8 cellular contexts compared by ENCODE assay signal in genomic region chr3:11721114-11721440, GRCh38.
A peak's percentile ranks its signal among the peaks of the same experiment; 100 is the strongest.
DNase-seq lines count a peak whose midpoint lies in the region; ATAC-seq and TF ChIP-seq lines count a peak whose summit lies in the region.

No MANE protein-coding gene starts in this region.

- H3K4me3 ChIP-seq in SJCRH30, result peak overlapping the region; percentile 86
- H3K4me3 ChIP-seq in fibroblast of lung (replicated peaks in 1 of 4; ENCODE audit: control extremely low read depth in 1 of 4, insufficient read depth in 1 of 4, low read depth in 3 of 4, low read length in 4 of 4), result peak overlapping the region in 2 of 4 experiments; percentile 61 to 73
- H3K4me3 ChIP-seq in sigmoid colon, result peak overlapping the region in 2 of 4 donors; percentile 77 to 83

- no peak overlapping the region for H2BK15ac ChIP-seq in H9 (ENCODE audit: low read depth, low read length)

- H3K23ac ChIP-seq in H9 (ENCODE audit: insufficient read length, low read depth, low read length), result no peak overlapping the region

- no peak overlapping the region for H4K5ac ChIP-seq in H9 (ENCODE audit: insufficient read length, low read depth, low read length)

- no peak for TF ChIP-seq CTCF in H9 (conservative IDR thresholded peaks at IDR 0.05)
- no peak for TF ChIP-seq CTCF in fibroblast of lung (conservative IDR thresholded peaks at IDR 0.05 in 1 of 2, IDR thresholded peaks at IDR 0.05 in 1 of 2; ENCODE audit: low read depth in 1 of 2, low read length in 2 of 2)
- no peak for TF ChIP-seq CTCF in sigmoid colon (IDR thresholded peaks at IDR 0.05)
- TF ChIP-seq CTCF in GM10266 (IDR thresholded peaks at IDR 0.05; ENCODE audit: control insufficient read depth, insufficient read depth, low read depth, missing control alignments), result no peak

- H3K79me2 ChIP-seq in H9 (ENCODE audit: insufficient read depth, low read length) (no peaks in the 10 kb centered on the region; the same call in 1 of the 2 replicates), fibroblast of lung (ENCODE audit: control insufficient read depth, insufficient read depth, low read length) (peaks cover 7% of the 10 kb centered on the region)

- H3K36me3 ChIP-seq in SJCRH30 (no peaks in the 10 kb centered on the region), fibroblast of lung (ENCODE audit: control insufficient read depth, insufficient read depth, low read length) (no peaks in the 10 kb centered on the region), sigmoid colon (no peaks in the 10 kb centered on the region)

- no peak overlapping the region for H2BK12ac ChIP-seq in H9 (ENCODE audit: insufficient read length, low read depth, low read length)

- peak overlapping the region; percentile 77 to 90 for H3K4me3 Mint-ChIP-seq in H9

- H4K91ac ChIP-seq in H9 (ENCODE audit: insufficient read length, low read depth, low read length), result no peak overlapping the region

- ATAC-seq in GM21447 (IDR thresholded peaks at IDR 0.05; ENCODE audit: unreplicated experiment), result no peak

- H2AK5ac ChIP-seq in H9 (ENCODE audit: insufficient read length, low read length), result no peak overlapping the region

- peak overlapping the region in 1 of 3 experiments; percentile 25; a peak in 1 of 7 replicates for H3K27ac Mint-ChIP-seq in H9

- H3K9me3 ChIP-seq in H9 (ENCODE audit: control insufficient read depth, low read depth, low read length), result no peaks in the 10 kb centered on the region
- no peaks in the 10 kb centered on the region for H3K9me3 ChIP-seq in SJCRH30 (replicated peaks)
- H3K9me3 ChIP-seq in fibroblast of lung (ENCODE audit: control insufficient read depth, insufficient read depth, low read depth, low read length), result no peaks in the 10 kb centered on the region
- H3K9me3 ChIP-seq in sigmoid colon, result no peaks in the 10 kb centered on the region

- H3K4me2 ChIP-seq in H9 (ENCODE audit: insufficient read depth, insufficient read length, low read length) (peak overlapping the region; percentile 84), fibroblast of lung (ENCODE audit: extremely low read depth, insufficient read depth, low read length) (peak overlapping the region; percentile 89)

- no peak overlapping the region for H3K18ac ChIP-seq in H9 (ENCODE audit: insufficient read length, low read depth, low read length)

- H3K23me2 ChIP-seq in H9 (ENCODE audit: insufficient read length, low read depth, low read length, poor library complexity, severe bottlenecking), result peaks cover 5% of the 10 kb centered on the region

- intact Hi-C loops in sigmoid colon (cut with DNase I), result loop anchor here (10.0 kb wide), 1 partner anchor 84 kb away; no protein-coding TSS in a partner anchor

- no peak overlapping the region for H3K14ac ChIP-seq in H9 (ENCODE audit: insufficient read depth, low read length)

- no peaks in the 10 kb centered on the region for H3K27me3 ChIP-seq in H9 (ENCODE audit: insufficient read depth, low read length)
- peaks cover 4% of the 10 kb centered on the region; the same call in 1 of the 2 replicates for H3K27me3 ChIP-seq in SJCRH30
- H3K27me3 ChIP-seq in fibroblast of lung (ENCODE audit: control insufficient read depth, insufficient read depth, low read length), result no peaks in the 10 kb centered on the region
- H3K27me3 ChIP-seq in sigmoid colon, result no peaks in the 10 kb centered on the region

- H3K27ac ChIP-seq in H9 (ENCODE audit: insufficient read length, low read depth, low read length) (no peak overlapping the region), SJCRH30 (no peak overlapping the region), fibroblast of lung (ENCODE audit: insufficient read depth, low read length) (no peak overlapping the region), sigmoid colon (peak overlapping the region; percentile 91 to 94 (median 94))

- H3K27me3 Mint-ChIP-seq in H9 (ENCODE audit: low read depth), result peaks cover 33% of the 10 kb centered on the region

- H2BK20ac ChIP-seq in H9 (ENCODE audit: low read depth, low read length, poor library complexity, severe bottlenecking), result no peak overlapping the region

- H3K4me1 ChIP-seq in H9 (ENCODE audit: insufficient read depth, low read length) (no peaks in the 10 kb centered on the region; the same call in 1 of the 2 replicates), SJCRH30 (peaks cover 5% of the 10 kb centered on the region), fibroblast of lung (ENCODE audit: control insufficient read depth, extremely low read depth, insufficient read depth, low read length) (peaks cover 6% of the 10 kb centered on the region), sigmoid colon (peaks cover 0 to 26% (median 22%) of the 10 kb centered on the region in 4 donors)

- peaks cover 39 to 41% of the 10 kb centered on the region in 2 experiments for H3K4me1 Mint-ChIP-seq in H9

- no peak overlapping the region for H2BK120ac ChIP-seq in H9 (ENCODE audit: low read depth, low read length, poor library complexity, severe bottlenecking)

- TF ChIP-seq POLR2A in sigmoid colon (IDR thresholded peaks at IDR 0.05), result no peak

- no peak for TF ChIP-seq EP300 in sigmoid colon (IDR thresholded peaks at IDR 0.05)

- peaks cover 0 to 4% (median 0%) of the 10 kb centered on the region in 3 experiments; a peak in 2 of 7 replicates for H3K36me3 Mint-ChIP-seq in H9 (ENCODE audit: insufficient read depth in 1 of 3, low read depth in 3 of 3)

- H4K8ac ChIP-seq in H9 (replicated peaks; ENCODE audit: insufficient read length, low read depth, low read length), result no peak overlapping the region

- DNase-seq in H9, result no peak
- no peak for DNase-seq in SJCRH30
- DNase-seq in fibroblast of lung (ENCODE audit: low read depth in 2 of 2), result peak in 1 of 2 donors; percentile 8
- no peak for DNase-seq in sigmoid colon
- no peak for DNase-seq in hypothalamus (lab: John Stamatoyannopoulos, UW)
- no peak for DNase-seq in GM10266 (ENCODE audit: extremely low spot score)
- no peak for DNase-seq in occipital lobe (lab: John Stamatoyannopoulos, UW)

- H3K79me1 ChIP-seq in H9 (ENCODE audit: insufficient read depth, low read depth, low read length, poor library complexity, severe bottlenecking), result no peaks in the 10 kb centered on the region

- H4K20me1 ChIP-seq in H9 (ENCODE audit: control insufficient read depth, insufficient read depth, insufficient read length) (no peaks in the 10 kb centered on the region), fibroblast of lung (ENCODE audit: control insufficient read depth, extremely low read depth, insufficient read depth, low read length) (no peaks in the 10 kb centered on the region)

- H2BK5ac ChIP-seq in H9 (ENCODE audit: insufficient read length, low read length), result no peak overlapping the region

- H3K9ac ChIP-seq in H9 (ENCODE audit: extremely low read depth, insufficient read length, low read length) (no peak overlapping the region), fibroblast of lung (ENCODE audit: insufficient read depth, low read length) (no peak overlapping the region)

- 0 out of 5 replicates have a peak, but pooled peaks cover 0 to 3% of the 10 kb centered on the region in 2 experiments for H3K9me3 Mint-ChIP-seq in H9

- no peak overlapping the region for H2AFZ ChIP-seq in H9 (ENCODE audit: low read length)
- H2AFZ ChIP-seq in fibroblast of lung (ENCODE audit: low read length), result no peak overlapping the region

- H3T11ph ChIP-seq in H9 (ENCODE audit: low read length), result no peak overlapping the region

- WGBS in H9 (ENCODE audit: extremely low coverage, insufficient read length, low lambda C conversion rate), result no CpG with 5 or more reads among the region's 5 CpGs
- 16 to 55% methylated on average over 5 of the region's 5 CpGs for WGBS in sigmoid colon, 2 donors

- no peak overlapping the region for H3K56ac ChIP-seq in H9 (ENCODE audit: insufficient read length, low read depth, low read length)

- H3K4ac ChIP-seq in H9 (ENCODE audit: low read depth, low read length), result no peak overlapping the region

Comparison
In these comparisons a context has a peak if more than half of its experiments do, and no peak if none do; other contexts are left out.
1. H3K27ac ChIP-seq: peak in sigmoid colon (4 of 4); none in H9 (single experiment), SJCRH30 (single experiment) and fibroblast of lung (single experiment).